In genomic region chr11:20053572-20053971, GRCh38 we compare ENCODE assay signal across 33 cellular contexts.
"Had no signal": no experiment of that assay in that cellular context is flagged by ENCODE, and none has a peak within 500 bp of the region (broad histone marks: within the 10 kb centered on the region; RNA-seq: fewer than 3 reads in every experiment).

No MANE protein-coding gene starts in this region.

- H3K27me3 ChIP-seq: brain microvascular endothelial cell had no signal

- DNase-seq: activated B cell treated with CpG ODN at 0.5 μM for 24 hours; activated CD4-positive, alpha-beta memory T cell treated with anti-CD3 and anti-CD28 coated beads for 36 hours; activated CD4-positive, alpha-beta T cell treated with anti-CD3 and anti-CD28 coated beads for 4 hours; activated CD4-positive, alpha-beta T cell treated with anti-CD3 and anti-CD28 coated beads, Interleukin-2, amount 50 U/mL, for 1 hour; activated CD4-positive, CD25-positive, alpha-beta regulatory T cell treated with anti-CD3 and anti-CD28 coated beads, Interleukin-2, amount 50 U/mL, for 72 hours; activated CD8-positive, alpha-beta memory T cell treated with anti-CD3 and anti-CD28 coated beads, Interleukin-2, amount 50 U/mL, for 4 hours; activated effector memory CD4-positive, alpha-beta T cell treated with Interleukin-2 at 50 U/mL for 16 hours; activated naive CD4-positive, alpha-beta T cell treated with anti-CD3 and anti-CD28 coated beads, Interleukin-2, amount 10 ng/mL, durations not matched to agents 7 days and 5 days; activated T-cell treated with anti-CD3 and anti-CD28 coated beads for 4 hours; activated T-cell treated with anti-CD3 and anti-CD28 coated beads, Interleukin-2, amount 50 U/mL, for 4 hours; amniotic stem cell; aorta; brain microvascular endothelial cell; caudate nucleus; Kasumi-1; KG1; NCI-H1048; NCI-H1105 treated with DMSO at 0.1 percent for 48 hours; NCI-H1436; NCI-H1694; NCI-H1930; NCI-H2081 treated with DMSO at 0.1 percent for 48 hours; NCI-H345; NCI-H524 treated with DMSO at 0.1 percent for 48 hours; SIG-M5; SW 1271; T-helper 1 cell; T-helper 2 cell; T-helper 9 cell had no signal

- H3K27ac Mint-ChIP-seq: activated B cell treated with CpG ODN at 0.5 μM for 24 hours; activated CD4-positive, alpha-beta memory T cell treated with anti-CD3 and anti-CD28 coated beads for 36 hours; activated naive CD4-positive, alpha-beta T cell treated with anti-CD3 and anti-CD28 coated beads, Interleukin-2, amount 10 ng/mL, durations not matched to agents 7 days and 5 days; activated naive CD8-positive, alpha-beta T cell had no signal

- H3K9me3 Mint-ChIP-seq: activated B cell treated with CpG ODN at 0.5 μM for 24 hours; activated CD4-positive, alpha-beta memory T cell treated with anti-CD3 and anti-CD28 coated beads for 36 hours; activated naive CD4-positive, alpha-beta T cell treated with anti-CD3 and anti-CD28 coated beads, Interleukin-2, amount 10 ng/mL, durations not matched to agents 7 days and 5 days; activated T-cell treated with anti-CD3 and anti-CD28 coated beads, Interleukin-2, amount 50 U/mL, for 4 hours had no signal

- H3K4me3 Mint-ChIP-seq: activated B cell treated with CpG ODN at 0.5 μM for 24 hours; activated CD4-positive, alpha-beta memory T cell treated with anti-CD3 and anti-CD28 coated beads for 36 hours; activated naive CD4-positive, alpha-beta T cell treated with anti-CD3 and anti-CD28 coated beads, Interleukin-2, amount 10 ng/mL, durations not matched to agents 7 days and 5 days; activated naive CD8-positive, alpha-beta T cell; activated T-cell treated with anti-CD3 and anti-CD28 coated beads, Interleukin-2, amount 50 U/mL, for 4 hours had no signal

- ATAC-seq: activated T-cell treated with anti-CD3 and anti-CD28 coated beads, Interleukin-2, amount 50 U/mL, for 4 hours; Panc1; SK-N-SH treated with all-trans-retinoic acid at 6 μM for 48 hours had no signal

- H3K27me3 Mint-ChIP-seq: activated B cell treated with CpG ODN at 0.5 μM for 24 hours; activated CD4-positive, alpha-beta memory T cell treated with anti-CD3 and anti-CD28 coated beads for 36 hours; activated naive CD8-positive, alpha-beta T cell had no signal

- H3K4me1 Mint-ChIP-seq: activated B cell treated with CpG ODN at 0.5 μM for 24 hours; activated naive CD4-positive, alpha-beta T cell treated with anti-CD3 and anti-CD28 coated beads, Interleukin-2, amount 10 ng/mL, durations not matched to agents 7 days and 5 days had no signal

- H3K27ac ChIP-seq: brain microvascular endothelial cell, VCaP had no signal

- H3K36me3 Mint-ChIP-seq: activated CD4-positive, alpha-beta memory T cell treated with anti-CD3 and anti-CD28 coated beads for 36 hours; activated naive CD4-positive, alpha-beta T cell treated with anti-CD3 and anti-CD28 coated beads, Interleukin-2, amount 10 ng/mL, durations not matched to agents 7 days and 5 days; activated naive CD8-positive, alpha-beta T cell had no signal
